In the genomic region with DNA sequence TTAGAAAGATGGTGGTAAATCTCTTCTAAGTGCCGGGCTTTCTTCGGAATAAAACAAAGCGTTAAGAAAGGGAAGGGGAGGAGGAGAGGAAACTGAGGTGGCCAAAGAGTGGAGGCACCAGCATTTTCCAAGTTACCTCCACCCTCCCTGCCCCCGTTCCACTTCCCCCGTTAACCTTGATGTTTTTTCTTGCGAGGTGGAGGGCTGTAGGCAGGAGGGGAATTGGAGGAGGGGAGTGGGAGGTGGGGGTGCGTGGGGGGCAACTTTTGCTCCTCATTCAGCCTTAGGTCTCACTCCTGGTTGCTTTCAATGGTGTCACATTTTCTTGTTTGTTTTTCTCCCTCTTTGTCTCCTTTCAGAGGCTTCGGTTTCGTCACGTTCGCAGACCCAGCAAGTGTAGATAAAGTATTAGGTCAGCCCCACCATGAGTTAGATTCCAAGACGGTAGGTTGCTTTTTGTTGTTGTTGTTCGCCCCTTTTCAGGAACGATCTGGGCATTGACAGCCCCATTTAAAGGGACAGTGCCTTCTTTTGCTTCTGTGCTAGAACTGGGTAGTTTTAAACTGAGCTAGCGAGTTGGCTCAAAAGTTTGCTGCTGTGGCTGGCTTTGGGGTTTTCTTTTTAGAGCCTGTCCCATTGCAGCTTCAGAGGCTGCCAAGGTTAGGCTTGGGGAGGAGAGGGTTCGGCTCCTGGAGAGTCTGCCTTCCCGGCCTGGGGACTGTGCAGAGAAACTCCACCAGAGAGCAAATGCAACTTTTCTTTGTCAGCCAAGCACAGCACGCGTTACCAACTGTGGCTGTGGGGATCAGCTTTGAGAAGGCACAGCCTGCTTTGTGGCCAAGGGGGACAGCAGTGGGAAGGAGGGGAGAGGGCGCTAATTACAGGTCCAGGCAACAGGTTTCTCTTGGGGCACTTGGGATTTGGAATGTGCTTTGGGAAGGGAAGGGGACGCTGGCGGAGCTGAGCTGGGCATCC, we compare ENCODE assay signal across 8 cellular contexts. TPM values are rescaled to one million over a fixed set of nuclear protein-coding genes. Genes with fewer than 3 reads are reported as not detected.
A peak's percentile ranks its signal among the peaks of the same experiment; 100 is the strongest.
DNase-seq lines count a peak whose midpoint lies in the region; ATAC-seq and TF ChIP-seq lines count a peak whose summit lies in the region.

No MANE protein-coding gene starts in this region.

- no peaks in the 10 kb centered on the region for H3K9me3 ChIP-seq in sigmoid colon

- peak overlapping the region; percentile 90 for H3K4me3 Mint-ChIP-seq in activated naive CD4-positive, alpha-beta T cell treated with anti-CD3 and anti-CD28 coated beads, Interleukin-2, amount 50 U/mL, for 24 hours

- in situ Hi-C loops in GM13976 (cut with MboI; ENCODE audit: low sequenced_read_pairs, unreplicated experiment) = no loop called here

- no peak for DNase-seq in activated naive CD4-positive, alpha-beta T cell treated with Interleukin-2 at 50 U/mL for 16 hours
- DNase-seq in globus pallidus (ENCODE audit: low spot score) = peak; percentile 43
- DNase-seq in sigmoid colon = no peak
- DNase-seq in GM13976 (ENCODE audit: low spot score) = no peak

- H3K27ac ChIP-seq in VCaP (peak overlapping the region; percentile 87), sigmoid colon (peak overlapping the region; percentile 95 to 99 (median 97))

- H3K4me1 Mint-ChIP-seq in activated naive CD4-positive, alpha-beta T cell treated with anti-CD3 and anti-CD28 coated beads, Interleukin-2, amount 50 U/mL, for 24 hours = peaks cover 71% of the 10 kb centered on the region

- intact Hi-C loops in sigmoid colon (cut with DNase I) = loop anchor here (2.0 to 10.0 kb wide), 6 partner anchors 283 to 957 kb away; a partner anchor contains a TSS

- H3K36me3 ChIP-seq in sigmoid colon = peaks cover 0 to 17% (median 0%) of the 10 kb centered on the region in 4 donors

- TF ChIP-seq CTCF in VCaP (conservative IDR thresholded peaks at IDR 0.05) (no peak), sigmoid colon (IDR thresholded peaks at IDR 0.05) (no peak), GM13976 (IDR thresholded peaks at IDR 0.05; ENCODE audit: borderline replicate concordance, control extremely low read depth, extremely low read depth, insufficient read depth, missing control alignments) (no peak)

- WGBS in sigmoid colon, 2 donors = 17 to 18% methylated on average over 22 of the region's 22 CpGs

- peak overlapping the region; percentile 91 for H3K27ac Mint-ChIP-seq in activated naive CD4-positive, alpha-beta T cell treated with anti-CD3 and anti-CD28 coated beads, Interleukin-2, amount 50 U/mL, for 24 hours

- H3K9me3 Mint-ChIP-seq in activated naive CD4-positive, alpha-beta T cell treated with anti-CD3 and anti-CD28 coated beads, Interleukin-2, amount 50 U/mL, for 24 hours = no peaks in the 10 kb centered on the region

- H3K4me1 ChIP-seq in sigmoid colon = peaks cover 0 to 38% (median 19%) of the 10 kb centered on the region in 4 donors

- no peak for TF ChIP-seq POLR2A in sigmoid colon (IDR thresholded peaks at IDR 0.05)

- H3K4me3 ChIP-seq in sigmoid colon = peak overlapping the region; percentile 79 to 98 (median 94)

- peaks cover 14% of the 10 kb centered on the region for H3K36me3 Mint-ChIP-seq in activated naive CD4-positive, alpha-beta T cell treated with anti-CD3 and anti-CD28 coated beads, Interleukin-2, amount 50 U/mL, for 24 hours

- no peaks in the 10 kb centered on the region for H3K27me3 Mint-ChIP-seq in activated naive CD4-positive, alpha-beta T cell treated with anti-CD3 and anti-CD28 coated beads, Interleukin-2, amount 50 U/mL, for 24 hours

- no peak for TF ChIP-seq EP300 in sigmoid colon (IDR thresholded peaks at IDR 0.05)

- no peak for ATAC-seq in HG02852 (IDR thresholded peaks at IDR 0.05; ENCODE audit: unreplicated experiment)
- ATAC-seq in GM21737 (IDR thresholded peaks at IDR 0.05; ENCODE audit: unreplicated experiment) = no peak

- H3K27me3 ChIP-seq in sigmoid colon = no peaks in the 10 kb centered on the region

RNA-seq across cellular contexts. Expression of a gene that starts 1.9 kb away (rescaled TPM):
- 10 to 100 TPM; 19.5 to 25.8 (median 20.8) TPM for total RNA-seq in sigmoid colon
- 10 to 100 TPM; 12.6 to 24.0 (median 22.2) TPM for polyA plus RNA-seq in sigmoid colon
